ENCODE assay signal across 13 cellular contexts in genomic region chr9:88258587-88258986, GRCh38.
DNase-seq lines count a peak whose midpoint lies in the region; ATAC-seq and TF ChIP-seq lines count a peak whose summit lies in the region.
"Had no signal": no experiment of that assay in that cellular context is flagged by ENCODE, and none has a peak within 500 bp of the region (broad histone marks: within the 10 kb centered on the region; RNA-seq: fewer than 3 reads in every experiment).

No MANE protein-coding gene starts in this region.

- ATAC-seq in naive thymus-derived CD4-positive, alpha-beta T cell: no peak
- ATAC-seq in esophagus mucosa: no peak
- ATAC-seq: K562 had no signal

- peaks cover 0 to 9% (median 3%) of the 10 kb centered on the region in 11 donors for H3K9me3 Mint-ChIP-seq in naive thymus-derived CD4-positive, alpha-beta T cell

- peaks cover 0 to 3% (median 0%) of the 10 kb centered on the region in 5 donors for H3K36me3 Mint-ChIP-seq in naive thymus-derived CD4-positive, alpha-beta T cell

- H3K79me2 ChIP-seq in osteoblast (ENCODE audit: insufficient read depth, low read length): no peaks in the 10 kb centered on the region

- H2AFZ ChIP-seq in osteoblast (ENCODE audit: low read length): peak overlapping the region; percentile 49

- H4K20me1 ChIP-seq in osteoblast (ENCODE audit: insufficient read depth, low read length): no peaks in the 10 kb centered on the region

- H3K27me3 Mint-ChIP-seq in naive thymus-derived CD4-positive, alpha-beta T cell: peaks cover 0 to 13% (median 5%) of the 10 kb centered on the region in 5 donors

- TF ChIP-seq CTCF in left ventricle myocardium inferior (IDR thresholded peaks at IDR 0.05; ENCODE audit: borderline replicate concordance) (no peak), osteoblast (IDR thresholded peaks at IDR 0.05; ENCODE audit: extremely low read depth, low read depth, low read length) (no peak)

- H3K9me3 ChIP-seq in left ventricle myocardium inferior (replicated peaks) (no peaks in the 10 kb centered on the region), osteoblast (ENCODE audit: low read depth, low read length) (no peaks in the 10 kb centered on the region)
- no peaks in the 10 kb centered on the region for H3K9me3 ChIP-seq in naive thymus-derived CD4-positive, alpha-beta T cell (ENCODE audit: control insufficient read depth in 2 of 3, low read length in 3 of 3)
- H3K9me3 ChIP-seq: SJCRH30, testis had no signal

- H3K27ac ChIP-seq in left ventricle myocardium inferior (replicated peaks) (no peak overlapping the region), osteoblast (ENCODE audit: low read depth, low read length) (peak overlapping the region; percentile 15)
- H3K27ac ChIP-seq in naive thymus-derived CD4-positive, alpha-beta T cell (ENCODE audit: low read depth, low read length): no peak overlapping the region
- H3K27ac ChIP-seq: SJCRH30, testis had no signal

- no peak overlapping the region for H3K27ac Mint-ChIP-seq in naive thymus-derived CD4-positive, alpha-beta T cell

- peaks cover 17% of the 10 kb centered on the region for H3K4me1 ChIP-seq in left ventricle myocardium inferior
- H3K4me1 ChIP-seq in osteoblast (ENCODE audit: insufficient read depth, low read length): peaks cover 18% of the 10 kb centered on the region
- H3K4me1 ChIP-seq in naive thymus-derived CD4-positive, alpha-beta T cell (ENCODE audit: control insufficient read depth in 2 of 2, insufficient read depth in 2 of 2, low read length in 2 of 2): no peaks in the 10 kb centered on the region

- H3K4me3 Mint-ChIP-seq in naive thymus-derived CD4-positive, alpha-beta T cell: no peak overlapping the region

- peaks cover 0 to 6% (median 0%) of the 10 kb centered on the region in 7 donors for H3K4me1 Mint-ChIP-seq in naive thymus-derived CD4-positive, alpha-beta T cell

- no peaks in the 10 kb centered on the region for H3K36me3 ChIP-seq in left ventricle myocardium inferior
- no peaks in the 10 kb centered on the region for H3K36me3 ChIP-seq in osteoblast (ENCODE audit: insufficient read depth, low read length)
- H3K36me3 ChIP-seq in naive thymus-derived CD4-positive, alpha-beta T cell (ENCODE audit: control insufficient read depth in 2 of 3, insufficient read depth in 3 of 3, low read length in 3 of 3): no peaks in the 10 kb centered on the region
- H3K36me3 ChIP-seq: SJCRH30 had no signal

- intact Hi-C loops in left ventricle myocardium inferior (cut with micrococcal nuclease): no loop called here
- intact Hi-C loops in naive thymus-derived CD4-positive, alpha-beta T cell (cut with micrococcal nuclease): no loop called here

- DNase-seq in AG20443 (ENCODE audit: low spot score) (peak; percentile 67), astrocyte of the hippocampus (ENCODE audit: low read depth, low spot score) (peak; percentile 80), left ventricle myocardium inferior (peak; percentile 76), osteoblast (ENCODE audit: insufficient read length, low spot score, missing footprints) (no peak), Kasumi-1 (lab: John Stamatoyannopoulos, UW) (no peak), activated gamma-delta T cell (lab: John Stamatoyannopoulos, UW) (no peak)
- DNase-seq in naive thymus-derived CD4-positive, alpha-beta T cell: no peak
- DNase-seq: activated naive CD4-positive, alpha-beta T cell treated with Interleukin-2 at 50 U/mL for 16 hours; NCI-H446 treated with DMSO at 0.1 percent for 48 hours had no signal

- H3K4me2 ChIP-seq in osteoblast (ENCODE audit: insufficient read depth, low read length): peak overlapping the region; percentile 62

- POLR2A ChIA-PET in naive thymus-derived CD4-positive, alpha-beta T cell (lab: Charles Lee): no interaction called here

- H3K4me3 ChIP-seq in left ventricle myocardium inferior: no peak overlapping the region
- peak overlapping the region; percentile 18 for H3K4me3 ChIP-seq in osteoblast (ENCODE audit: insufficient read depth, low read length)
- H3K4me3 ChIP-seq in naive thymus-derived CD4-positive, alpha-beta T cell (ENCODE audit: low read length): no peak overlapping the region
- H3K4me3 ChIP-seq: K562, SJCRH30, testis had no signal

- H3K27me3 ChIP-seq in left ventricle myocardium inferior (ENCODE audit: low read depth): no peaks in the 10 kb centered on the region
- H3K27me3 ChIP-seq in osteoblast (ENCODE audit: insufficient read depth, low read length): peaks cover 3% of the 10 kb centered on the region
- no peaks in the 10 kb centered on the region for H3K27me3 ChIP-seq in naive thymus-derived CD4-positive, alpha-beta T cell (ENCODE audit: control insufficient read depth in 2 of 2, insufficient read depth in 2 of 2, low read length in 2 of 2)
- H3K27me3 ChIP-seq: SJCRH30, testis had no signal

- CTCF ChIA-PET in naive thymus-derived CD4-positive, alpha-beta T cell (lab: Charles Lee): no interaction called here

Comparison
In these comparisons a context has a peak if more than half of its experiments do, and no peak if none do; other contexts are left out.
1. DNase-seq: peak in AG20443 (single experiment), astrocyte of the hippocampus (single experiment) and left ventricle myocardium inferior (single experiment); none in osteoblast (single experiment), naive thymus-derived CD4-positive, alpha-beta T cell (0 of 9), Kasumi-1 (0 of 2) and activated gamma-delta T cell (single experiment).